ENCODE assay signal across 18 cellular contexts in genomic region chr11:128701086-128701485, GRCh38. TPM values are rescaled to one million over a fixed set of nuclear protein-coding genes. Genes with fewer than 3 reads are reported as not detected.
DNase-seq lines count a peak whose midpoint lies in the region; ATAC-seq lines count a peak whose summit lies in the region.
"Had no signal": no experiment of that assay in that cellular context is flagged by ENCODE, and none has a peak within 500 bp of the region (broad histone marks: within the 10 kb centered on the region; RNA-seq: fewer than 3 reads in every experiment).

No MANE protein-coding gene starts in this region.

- H3K27ac Mint-ChIP-seq in activated CD4-positive, alpha-beta T cell treated with anti-CD3 and anti-CD28 coated beads for 36 hours = peak overlapping the region; percentile 72
- peak overlapping the region; percentile 63 for H3K27ac Mint-ChIP-seq in activated naive CD8-positive, alpha-beta T cell treated with anti-CD3 and anti-CD28 coated beads, Interleukin-2, amount 50 U/mL, for 24 hours
- H3K27ac Mint-ChIP-seq in naive thymus-derived CD4-positive, alpha-beta T cell = peak overlapping the region in 7 of 9 donors; percentile 10 to 84 (median 33)
- H3K27ac Mint-ChIP-seq: neural progenitor cell had no signal

- H3K27ac ChIP-seq in naive thymus-derived CD4-positive, alpha-beta T cell (ENCODE audit: low read depth, low read length) = no peak overlapping the region
- H3K27ac ChIP-seq: A549, neural progenitor cell, PC-9 had no signal

- DNase-seq in activated CD4-positive, alpha-beta T cell treated with anti-CD3 and anti-CD28 coated beads for 36 hours = no peak
- DNase-seq in activated CD4-positive, alpha-beta T cell treated with anti-CD3 and anti-CD28 coated beads, Interleukin-2, amount 50 U/mL, for 4 hours = no peak
- DNase-seq in GM03348 (ENCODE audit: low spot score) (peak; percentile 40), MV-4-11 (lab: John Stamatoyannopoulos, UW) (no peak)
- DNase-seq in activated naive CD8-positive, alpha-beta T cell treated with anti-CD3 and anti-CD28 coated beads, Interleukin-2, amount 50 U/mL, for 24 hours = no peak
- no peak for DNase-seq in naive thymus-derived CD4-positive, alpha-beta T cell
- no peak for DNase-seq in stimulated activated CD4-positive, alpha-beta T cell treated with anti-CD3 and anti-CD28 coated beads, Interleukin-4, amount 100 ng/mL, for 24 hours
- DNase-seq in stimulated activated naive CD4-positive, alpha-beta T cell treated with Interleukin-2 at 50 U/mL for 16 hours (lab: John Stamatoyannopoulos, UW) = no peak
- DNase-seq: DMS53; effector CD4-positive, alpha-beta T cell; GOT3; heart left ventricle; NCI-H1048; PC-9; uterus had no signal

- peaks cover 93% of the 10 kb centered on the region for H3K4me1 Mint-ChIP-seq in activated CD4-positive, alpha-beta T cell treated with anti-CD3 and anti-CD28 coated beads for 36 hours
- H3K4me1 Mint-ChIP-seq in activated naive CD8-positive, alpha-beta T cell treated with anti-CD3 and anti-CD28 coated beads, Interleukin-2, amount 50 U/mL, for 24 hours = peaks cover 96% of the 10 kb centered on the region
- peaks cover 86 to 99% (median 96%) of the 10 kb centered on the region in 7 donors for H3K4me1 Mint-ChIP-seq in naive thymus-derived CD4-positive, alpha-beta T cell

- H3K27me3 ChIP-seq in naive thymus-derived CD4-positive, alpha-beta T cell (ENCODE audit: control insufficient read depth in 2 of 2, insufficient read depth in 2 of 2, low read length in 2 of 2) = no peaks in the 10 kb centered on the region
- H3K27me3 ChIP-seq: uterus had no signal

- no peak for ATAC-seq in activated CD4-positive, alpha-beta T cell treated with anti-CD3 and anti-CD28 coated beads for 36 hours
- no peak for ATAC-seq in activated naive CD8-positive, alpha-beta T cell treated with anti-CD3 and anti-CD28 coated beads, Interleukin-2, amount 50 U/mL, for 24 hours
- no peak for ATAC-seq in naive thymus-derived CD4-positive, alpha-beta T cell
- ATAC-seq: A549, left lobe of liver had no signal

- H3K4me3 Mint-ChIP-seq in activated CD4-positive, alpha-beta T cell treated with anti-CD3 and anti-CD28 coated beads for 36 hours = no peak overlapping the region
- no peak overlapping the region for H3K4me3 Mint-ChIP-seq in activated naive CD8-positive, alpha-beta T cell treated with anti-CD3 and anti-CD28 coated beads, Interleukin-2, amount 50 U/mL, for 24 hours
- H3K4me3 Mint-ChIP-seq in naive thymus-derived CD4-positive, alpha-beta T cell = peak overlapping the region in 7 of 10 donors; percentile 6 to 80 (median 28)
- H3K4me3 Mint-ChIP-seq: neural progenitor cell had no signal

- peaks cover 1% of the 10 kb centered on the region for H3K9me3 Mint-ChIP-seq in activated CD4-positive, alpha-beta T cell treated with anti-CD3 and anti-CD28 coated beads for 36 hours (ENCODE audit: low read depth)
- H3K9me3 Mint-ChIP-seq in activated naive CD8-positive, alpha-beta T cell treated with anti-CD3 and anti-CD28 coated beads, Interleukin-2, amount 50 U/mL, for 24 hours = no peaks in the 10 kb centered on the region
- peaks cover 0 to 6% (median 0%) of the 10 kb centered on the region in 11 donors for H3K9me3 Mint-ChIP-seq in naive thymus-derived CD4-positive, alpha-beta T cell
- H3K9me3 Mint-ChIP-seq: neural progenitor cell had no signal

- H3K36me3 ChIP-seq in naive thymus-derived CD4-positive, alpha-beta T cell (ENCODE audit: control insufficient read depth in 2 of 3, insufficient read depth in 3 of 3, low read length in 3 of 3) = peaks cover 0 to 3% (median 2%) of the 10 kb centered on the region in 3 experiments
- H3K36me3 ChIP-seq: neural progenitor cell, uterus had no signal

- H3K9me3 ChIP-seq in naive thymus-derived CD4-positive, alpha-beta T cell (ENCODE audit: control insufficient read depth in 2 of 3, low read length in 3 of 3) = no peaks in the 10 kb centered on the region
- H3K9me3 ChIP-seq: A549, heart left ventricle, uterus had no signal

- CTCF ChIA-PET in activated CD4-positive, alpha-beta T cell treated with anti-CD3 and anti-CD28 coated beads for 36 hours (lab: Charles Lee) = interaction anchor here (0.5 to 1.5 kb wide), 2 partner anchors 13 to 49 kb away, joined by 3 read pairs; no protein-coding TSS in a partner anchor
- CTCF ChIA-PET in naive thymus-derived CD4-positive, alpha-beta T cell (lab: Charles Lee) = no interaction called here

- H3K4me3 ChIP-seq in naive thymus-derived CD4-positive, alpha-beta T cell (ENCODE audit: low read length) = no peak overlapping the region
- H3K4me3 ChIP-seq: A549, heart left ventricle, neural progenitor cell, PC-9, uterus had no signal

- POLR2A ChIA-PET in activated CD4-positive, alpha-beta T cell treated with anti-CD3 and anti-CD28 coated beads for 36 hours (lab: Charles Lee) = no interaction called here
- POLR2A ChIA-PET in naive thymus-derived CD4-positive, alpha-beta T cell (lab: Charles Lee) = interaction anchor here (0.6 to 0.8 kb wide), 2 partner anchors 53 to 1113 kb away, joined by 3 read pairs; no protein-coding TSS in a partner anchor

- no peaks in the 10 kb centered on the region for H3K27me3 Mint-ChIP-seq in activated CD4-positive, alpha-beta T cell treated with anti-CD3 and anti-CD28 coated beads for 36 hours
- H3K27me3 Mint-ChIP-seq in activated naive CD8-positive, alpha-beta T cell treated with anti-CD3 and anti-CD28 coated beads, Interleukin-2, amount 50 U/mL, for 24 hours = no peaks in the 10 kb centered on the region
- H3K27me3 Mint-ChIP-seq in naive thymus-derived CD4-positive, alpha-beta T cell = no peaks in the 10 kb centered on the region

- intact Hi-C loops in activated CD4-positive, alpha-beta T cell treated with anti-CD3 and anti-CD28 coated beads for 36 hours (cut with DNase I, micrococcal nuclease) = loop anchor here in 1 of 2 experiments (2.0 kb wide), 1 partner anchor 32 kb away; no protein-coding TSS in a partner anchor
- intact Hi-C loops in naive thymus-derived CD4-positive, alpha-beta T cell (cut with micrococcal nuclease) = no loop called here

- peaks cover 51% of the 10 kb centered on the region for H3K36me3 Mint-ChIP-seq in activated CD4-positive, alpha-beta T cell treated with anti-CD3 and anti-CD28 coated beads for 36 hours (ENCODE audit: low read depth)
- H3K36me3 Mint-ChIP-seq in activated naive CD8-positive, alpha-beta T cell treated with anti-CD3 and anti-CD28 coated beads, Interleukin-2, amount 50 U/mL, for 24 hours (ENCODE audit: low read depth) = peaks cover 20% of the 10 kb centered on the region
- H3K36me3 Mint-ChIP-seq in naive thymus-derived CD4-positive, alpha-beta T cell = peaks cover 9 to 78% (median 26%) of the 10 kb centered on the region in 5 donors
- H3K36me3 Mint-ChIP-seq: neural progenitor cell had no signal

- H3K4me1 ChIP-seq in naive thymus-derived CD4-positive, alpha-beta T cell (ENCODE audit: control insufficient read depth in 2 of 2, insufficient read depth in 2 of 2, low read length in 2 of 2) = peaks cover 84 to 99% of the 10 kb centered on the region in 2 donors
- H3K4me1 ChIP-seq: A549, neural progenitor cell, uterus had no signal

RNA-seq across cellular contexts. Expression of gene FLI1, which starts 7.2 kb away (rescaled TPM):
- 10 to 100 TPM; 40.4 to 57.0 TPM for total RNA-seq in activated CD4-positive, alpha-beta T cell treated with anti-CD3 and anti-CD28 coated beads for 36 hours
- 100 to 1,000 TPM in 1 of 5 experiments, 10 to 100 TPM in 4; 80.8 to 108 (median 89.3) TPM for total RNA-seq in naive thymus-derived CD4-positive, alpha-beta T cell
- polyA plus RNA-seq in naive thymus-derived CD4-positive, alpha-beta T cell = 10 to 100 TPM; 52.1 to 53.8 TPM

Comparison
In these comparisons a context has a peak if more than half of its experiments do, and no peak if none do; other contexts are left out.
1. H3K4me3 Mint-ChIP-seq: peak in naive thymus-derived CD4-positive, alpha-beta T cell (7 of 10); none in activated CD4-positive, alpha-beta T cell treated with anti-CD3 and anti-CD28 coated beads for 36 hours (single experiment) and activated naive CD8-positive, alpha-beta T cell treated with anti-CD3 and anti-CD28 coated beads, Interleukin-2, amount 50 U/mL, for 24 hours (single experiment).
2. Peak in every context shown above with its lines, with median percentiles within 50 percentile points of each other: H3K27ac Mint-ChIP-seq.